Comparison of ENCODE assay signal across 1 cellular context in the genomic region with DNA sequence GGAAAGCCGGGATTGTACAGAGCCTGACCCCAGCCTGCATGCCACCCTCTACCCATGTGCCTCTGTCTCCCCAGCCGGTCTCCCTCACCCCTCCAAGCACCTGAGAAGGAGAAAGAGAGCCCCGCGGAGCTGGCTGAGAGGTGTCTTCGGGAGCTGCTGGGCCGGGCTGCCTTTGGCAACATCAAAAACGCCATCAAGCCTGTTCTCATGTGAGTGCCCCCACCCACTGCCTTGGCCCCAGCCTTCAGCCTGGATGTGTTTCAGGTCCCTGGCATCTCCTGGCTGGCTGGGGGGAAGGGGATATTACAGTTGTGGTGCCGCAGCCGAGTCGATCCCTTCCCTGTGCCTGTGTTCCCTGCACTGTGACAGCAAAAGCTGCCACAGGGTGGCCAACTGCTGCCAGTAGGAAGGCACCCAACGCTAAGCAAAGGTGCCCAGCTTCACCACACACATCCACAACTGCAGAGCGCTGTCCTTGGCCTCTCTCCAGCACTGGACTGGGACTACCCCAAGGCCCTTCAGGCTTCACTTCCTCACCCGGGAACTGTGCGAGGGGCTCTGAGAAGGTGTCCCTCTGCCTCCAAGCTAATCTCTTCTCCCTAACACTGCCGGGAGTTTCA.
TF ChIP-seq lines count a peak whose summit lies in the region.

No MANE protein-coding gene starts in this region.

TF ChIP-seq in K562, 482 proteins besides CTCF, POLR2A, EP300 and RAD21:
- TF ChIP-seq SP2 (IDR thresholded peaks at IDR 0.05; ENCODE audit: extremely low read depth, low read depth, low read length, poor library complexity, severe bottlenecking) (no peak), LCOR (CRISPR knock-in tag; IDR thresholded peaks at IDR 0.05) (no peak), TAL1 (IDR thresholded peaks at IDR 0.05) (no peak), KHSRP (IDR thresholded peaks at IDR 0.05) (no peak), ETS2 (tag; IDR thresholded peaks at IDR 0.05; ENCODE audit: borderline replicate concordance, poor library complexity, severe bottlenecking) (no peak)
- TF ChIP-seq, protein P1, sequence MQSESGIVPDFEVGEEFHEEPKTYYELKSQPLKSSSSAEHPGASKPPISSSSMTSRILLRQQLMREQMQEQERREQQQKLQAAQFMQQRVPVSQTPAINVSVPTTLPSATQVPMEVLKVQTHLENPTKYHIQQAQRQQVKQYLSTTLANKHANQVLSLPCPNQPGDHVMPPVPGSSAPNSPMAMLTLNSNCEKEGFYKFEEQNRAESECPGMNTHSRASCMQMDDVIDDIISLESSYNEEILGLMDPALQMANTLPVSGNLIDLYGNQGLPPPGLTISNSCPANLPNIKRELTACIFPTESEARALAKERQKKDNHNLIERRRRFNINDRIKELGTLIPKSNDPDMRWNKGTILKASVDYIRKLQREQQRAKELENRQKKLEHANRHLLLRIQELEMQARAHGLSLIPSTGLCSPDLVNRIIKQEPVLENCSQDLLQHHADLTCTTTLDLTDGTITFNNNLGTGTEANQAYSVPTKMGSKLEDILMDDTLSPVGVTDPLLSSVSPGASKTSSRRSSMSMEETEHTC (IDR thresholded peaks at IDR 0.05) = no peak
